ENCODE assay signal across 17 cellular contexts in genomic region chr11:3659595-3660515, GRCh38. TPM values are rescaled to one million over a fixed set of nuclear protein-coding genes. Genes with fewer than 3 reads are reported as not detected.
DNase-seq lines count a peak whose midpoint lies in the region; ATAC-seq and TF ChIP-seq lines count a peak whose summit lies in the region.
"Had no signal": no experiment of that assay in that cellular context is flagged by ENCODE, and none has a peak within 500 bp of the region (broad histone marks: within the 10 kb centered on the region; RNA-seq: fewer than 3 reads in every experiment).

No MANE protein-coding gene starts in this region.

- no peak overlapping the region for H3K4me3 ChIP-seq in LNCaP clone FGC (ENCODE audit: low read depth, low read length)
- H3K4me3 ChIP-seq: SJSA1 had no signal

- ATAC-seq in GM21360 (IDR thresholded peaks at IDR 0.05; ENCODE audit: unreplicated experiment) = no peak
- ATAC-seq in HG03354 (IDR thresholded peaks at IDR 0.05; ENCODE audit: poor library complexity, severe bottlenecking, unreplicated experiment) = no peak

- DNase-seq in D341Med (ENCODE audit: low spot score) (peak; percentile 16), LNCaP clone FGC (ENCODE audit: low read depth) (peak; percentile 15), SHP77 treated with DMSO at 0.1 percent for 48 hours (lab: John Stamatoyannopoulos, UW) (peak; percentile 15), mesenteric fat pad (ENCODE audit: low spot score) (peak; percentile 87), GM10266 (ENCODE audit: extremely low spot score) (no peak)
- DNase-seq in activated CD4-positive, alpha-beta T cell treated with anti-CD3 and anti-CD28 coated beads for 48 hours = no peak
- DNase-seq: AML-193; CD4-positive, alpha-beta memory T cell; NCI-H1048; NCI-H1694; RPMI8226 had no signal

- TF ChIP-seq CTCF in LNCaP clone FGC (IDR thresholded peaks at IDR 0.05; ENCODE audit: control insufficient read depth, extremely low read depth, insufficient read depth) (no peak), GM10266 (IDR thresholded peaks at IDR 0.05; ENCODE audit: control insufficient read depth, insufficient read depth, low read depth, missing control alignments) (no peak)

RNA-seq across cellular contexts. Expression of gene CHRNA10, which starts 11.3 kb away (rescaled TPM):
- 1.3 TPM for total RNA-seq in mesenteric fat pad

RNA-seq across cellular contexts. Expression of gene ART1, which starts 14.9 kb away (rescaled TPM):
- total RNA-seq in mesenteric fat pad = not detected
- total RNA-seq: A673; CD4-positive, alpha-beta memory T cell; NCI-H460; OCI-LY7; SJSA1 had no signal

RNA-seq across cellular contexts. Expression of gene ART5, which starts 18.1 kb away (rescaled TPM):
- not detected for total RNA-seq in mesenteric fat pad
- total RNA-seq: A673; CD4-positive, alpha-beta memory T cell; NCI-H460; OCI-LY7; SJSA1 had no signal

Comparison
In these comparisons a context has a peak if more than half of its experiments do, and no peak if none do; other contexts are left out.
1. DNase-seq: peak in D341Med (single experiment), LNCaP clone FGC (single experiment), SHP77 treated with DMSO at 0.1 percent for 48 hours (single experiment) and mesenteric fat pad (single experiment); none in GM10266 (single experiment) and activated CD4-positive, alpha-beta T cell treated with anti-CD3 and anti-CD28 coated beads for 48 hours (single experiment).